ENCODE assay signal across 27 cellular contexts in the genomic region with DNA sequence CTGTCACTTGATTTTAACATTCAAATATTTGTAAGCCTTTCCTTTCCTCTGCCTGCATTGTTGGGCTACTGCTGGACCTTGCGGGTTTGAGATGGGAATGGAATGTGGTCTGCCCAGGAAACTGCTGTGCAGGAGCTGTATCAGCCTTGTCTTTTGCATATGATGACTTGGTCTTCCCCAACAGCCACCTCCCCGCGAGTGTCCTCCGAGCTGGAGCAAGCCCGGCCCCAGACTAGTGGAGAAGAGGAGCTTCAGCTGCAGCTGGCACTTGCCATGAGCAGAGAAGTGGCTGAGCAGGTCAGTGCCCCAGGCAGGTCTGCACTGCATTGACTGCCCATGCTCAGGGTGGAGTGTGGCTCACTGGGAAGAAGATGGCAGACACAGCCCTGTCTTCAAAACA. TPM values are rescaled to one million over a fixed set of nuclear protein-coding genes. Genes with fewer than 3 reads are reported as not detected.
DNase-seq lines count a peak whose midpoint lies in the region; ATAC-seq and TF ChIP-seq lines count a peak whose summit lies in the region.
"Had no signal": no experiment of that assay in that cellular context is flagged by ENCODE, and none has a peak within 500 bp of the region (broad histone marks: within the 10 kb centered on the region; RNA-seq: fewer than 3 reads in every experiment).

No MANE protein-coding gene starts in this region.

- H4K91ac ChIP-seq in IMR-90 (ENCODE audit: insufficient read depth, low read depth, low read length) = no peak overlapping the region

- H2BK120ac ChIP-seq in IMR-90 (ENCODE audit: low read depth, low read length) = no peak overlapping the region

- H3K36me3 Mint-ChIP-seq in mesothelial cell of epicardium = peaks cover 14% of the 10 kb centered on the region

- H3K56ac ChIP-seq in IMR-90 (ENCODE audit: extremely low read depth, insufficient read depth, low read length) = no peak overlapping the region

- H4K5ac ChIP-seq in IMR-90 (ENCODE audit: low read depth, low read length) = no peak overlapping the region

- H3K4me2 ChIP-seq in BLaER1 = peak overlapping the region; percentile 35; the same call in 1 of the 2 replicates
- H3K4me2 ChIP-seq in IMR-90 (ENCODE audit: low read depth, low read length) = no peak overlapping the region

- POLR2A ChIA-PET in IMR-90 (lab: Charles Lee; ENCODE audit: unreplicated experiment) = no interaction called here

- peaks cover 28% of the 10 kb centered on the region for H3K9me1 ChIP-seq in IMR-90 (ENCODE audit: insufficient read depth, low read length)

- no peak overlapping the region for H2AK9ac ChIP-seq in IMR-90 (replicated peaks; ENCODE audit: low read depth, low read length, poor library complexity)

- H3K27ac Mint-ChIP-seq in mesothelial cell of epicardium = peak overlapping the region; percentile 25
- H3K27ac Mint-ChIP-seq: activated CD4-positive, alpha-beta T cell treated with anti-CD3 and anti-CD28 coated beads, Interleukin-2, amount 10 ng/mL, durations not matched to agents 7 days and 5 days; activated naive CD8-positive, alpha-beta T cell treated with anti-CD3 and anti-CD28 coated beads, Interleukin-2, amount 50 U/mL, for 24 hours; activated T-cell treated with anti-CD3 and anti-CD28 coated beads, Interleukin-2, amount 50 U/mL, for 24 hours; CD8-positive, alpha-beta T cell; IgD-negative memory B cell; progenitor cell of endocrine pancreas had no signal

- intact Hi-C loops in IMR-90 (cut with micrococcal nuclease) = no loop called here

- TF ChIP-seq RAD21 in IMR-90 (IDR thresholded peaks at IDR 0.05; ENCODE audit: low read length) = no peak

- H3K27ac ChIP-seq in BLaER1 (no peak overlapping the region), IMR-90 (ENCODE audit: insufficient read depth, low read length) (no peak overlapping the region), cingulate gyrus (ENCODE audit: low read depth, low read length) (peak overlapping the region; percentile 43)
- H3K27ac ChIP-seq: epithelial cell of prostate, neutrophil had no signal

- H3K4me3 ChIP-seq in BLaER1 (no peak overlapping the region), IMR-90 (ENCODE audit: insufficient read depth, low read depth, low read length) (no peak overlapping the region)

- no peak for TF ChIP-seq POLR2A in IMR-90 (IDR thresholded peaks at IDR 0.05; ENCODE audit: low read depth, low read length)

- H2BK15ac ChIP-seq in IMR-90 (ENCODE audit: low read depth, low read length) = no peak overlapping the region

- H3K18ac ChIP-seq in IMR-90 (ENCODE audit: low read depth, low read length) = no peak overlapping the region

- no peak overlapping the region for H3K9ac ChIP-seq in BLaER1
- H3K9ac ChIP-seq in IMR-90 (ENCODE audit: low read depth, low read length) = no peak overlapping the region

- H3K4me1 Mint-ChIP-seq in mesothelial cell of epicardium = peaks cover 4% of the 10 kb centered on the region

- peaks cover 33 to 70% of the 10 kb centered on the region in 2 experiments for H3K79me1 ChIP-seq in IMR-90 (ENCODE audit: low read depth in 1 of 2, low read length in 2 of 2)

- H2BK20ac ChIP-seq in IMR-90 (ENCODE audit: low read depth, low read length) = no peak overlapping the region

- peaks cover 32% of the 10 kb centered on the region for H4K20me1 ChIP-seq in BLaER1
- 0 out of 2 replicates have a peak, but pooled peaks cover 9% of the 10 kb centered on the region for H4K20me1 ChIP-seq in IMR-90 (ENCODE audit: insufficient read depth, low read length)

- H2AFZ ChIP-seq in IMR-90 (replicated peaks; ENCODE audit: low read length, poor library complexity) = no peak overlapping the region

- ATAC-seq in IMR-90 (ENCODE audit: low read depth) = no peak
- no peak for ATAC-seq in GM21825 (IDR thresholded peaks at IDR 0.05; ENCODE audit: unreplicated experiment)
- ATAC-seq in HG02588 (IDR thresholded peaks at IDR 0.05; ENCODE audit: unreplicated experiment) = no peak
- ATAC-seq: activated naive CD8-positive, alpha-beta T cell treated with anti-CD3 and anti-CD28 coated beads, Interleukin-2, amount 50 U/mL, for 24 hours; CD8-positive, alpha-beta T cell had no signal

- dilution Hi-C loops in IMR-90 (cut with HindIII; ENCODE audit: low sequenced_read_pairs, unreplicated experiment) = no loop called here

- H3K36me3 ChIP-seq in BLaER1 (no peaks in the 10 kb centered on the region), IMR-90 (ENCODE audit: control insufficient read depth, insufficient read depth, low read length) (peaks cover 30% of the 10 kb centered on the region)
- H3K36me3 ChIP-seq: neutrophil had no signal

- H3K27me3 Mint-ChIP-seq in mesothelial cell of epicardium (ENCODE audit: low read depth) = no peaks in the 10 kb centered on the region
- H3K27me3 Mint-ChIP-seq: progenitor cell of endocrine pancreas had no signal

- H3K4ac ChIP-seq in IMR-90 (ENCODE audit: low read depth, low read length) = no peak overlapping the region

- H3K23ac ChIP-seq in IMR-90 (ENCODE audit: low read depth, low read length) = no peak overlapping the region

- no TSS peak for BruUV-seq in IMR-90 (replicated peaks; lab: Mats Ljungman, UMichigan)

- DNase-seq in IMR-90 = no peak
- DNase-seq in mesothelial cell of epicardium (ENCODE audit: low spot score in 2 of 2, unreplicated experiment in 2 of 2) = no peak
- no peak for DNase-seq in NCI-H128 (lab: John Stamatoyannopoulos, UW; ENCODE audit: unreplicated experiment)
- no peak for DNase-seq in COLO668 (lab: John Stamatoyannopoulos, UW; ENCODE audit: unreplicated experiment)
- DNase-seq: activated CD4-positive, alpha-beta T cell treated with anti-CD3 and anti-CD28 coated beads, Interleukin-2, amount 10 ng/mL, durations not matched to agents 7 days and 5 days; activated gamma-delta T cell treated with Interleukin-2 at 50 U/mL for 16 hours; activated naive CD8-positive, alpha-beta T cell treated with anti-CD3 and anti-CD28 coated beads, Interleukin-2, amount 50 U/mL, for 24 hours; activated T-cell treated with anti-CD3 and anti-CD28 coated beads, Interleukin-2, amount 50 U/mL, for 24 hours; CD8-positive, alpha-beta T cell; GF-D8; glutamatergic neuron; NCI-H1092; NCI-H187 treated with DMSO at 0.1 percent for 48 hours; NCI-H524 treated with DMSO at 0.1 percent for 48 hours; SIG-M5; stimulated activated CD4-positive, alpha-beta T cell treated with anti-CD3 and anti-CD28 coated beads, Interleukin-15, amount 100 ng/mL, for 24 hours; stimulated activated naive CD4-positive, alpha-beta T cell treated with Interleukin-2 at 50 U/mL for 16 hours; SW 1271; T1000 had no signal

- no peak overlapping the region for H4K8ac ChIP-seq in IMR-90 (ENCODE audit: low read depth in 2 of 2, low read length in 2 of 2)

- peaks cover 92% of the 10 kb centered on the region for H3K4me1 ChIP-seq in BLaER1
- peaks cover 5% of the 10 kb centered on the region for H3K4me1 ChIP-seq in IMR-90 (ENCODE audit: control insufficient read depth, insufficient read depth, low read length)

- H3K9me3 ChIP-seq in BLaER1 (no peaks in the 10 kb centered on the region), IMR-90 (ENCODE audit: control insufficient read depth, insufficient read depth, low read length) (no peaks in the 10 kb centered on the region)
- H3K9me3 ChIP-seq: neutrophil had no signal

- TF ChIP-seq CTCF in IMR-90 (conservative IDR thresholded peaks at IDR 0.05; ENCODE audit: low read depth, low read length) = no peak
- no peak for TF ChIP-seq CTCF in mesothelial cell of epicardium (IDR thresholded peaks at IDR 0.05; ENCODE audit: unreplicated experiment)

- in situ Hi-C loops in IMR-90 (cut with MboI; ENCODE audit: low sequenced_read_pairs) = no loop called here

- no peaks in the 10 kb centered on the region for H3K9me3 Mint-ChIP-seq in mesothelial cell of epicardium
- H3K9me3 Mint-ChIP-seq: activated CD4-positive, alpha-beta T cell treated with anti-CD3 and anti-CD28 coated beads, Interleukin-2, amount 10 ng/mL, durations not matched to agents 7 days and 5 days; activated naive CD8-positive, alpha-beta T cell treated with anti-CD3 and anti-CD28 coated beads, Interleukin-2, amount 50 U/mL, for 24 hours; activated T-cell treated with anti-CD3 and anti-CD28 coated beads, Interleukin-2, amount 50 U/mL, for 24 hours; CD8-positive, alpha-beta T cell; IgD-negative memory B cell had no signal

- no peak overlapping the region for H2AK5ac ChIP-seq in IMR-90 (ENCODE audit: low read depth, low read length)

- peaks cover 59% of the 10 kb centered on the region for H3K27me3 ChIP-seq in BLaER1
- no peaks in the 10 kb centered on the region for H3K27me3 ChIP-seq in IMR-90 (ENCODE audit: control insufficient read depth, insufficient read depth, low read length)
- H3K27me3 ChIP-seq: neutrophil had no signal

- no peak overlapping the region for H2BK5ac ChIP-seq in IMR-90 (ENCODE audit: low read depth, low read length, poor library complexity, severe bottlenecking)

- H3K14ac ChIP-seq in IMR-90 (replicated peaks; ENCODE audit: low read depth, low read length) = 0 out of 2 replicates have a peak overlapping the region, but pooled peaks have one; percentile 5

- CTCF ChIA-PET in IMR-90 (lab: Yijun Ruan, JAX) = no interaction called here

- WGBS in IMR-90 (ENCODE audit: extremely low coverage in 2 of 2, insufficient read length in 1 of 2), 2 experiments = 80% methylated on average over 2 of the region's 5 CpGs; no CpG with 5 or more reads in 1 of the 2 experiments

- H3K4me3 Mint-ChIP-seq in mesothelial cell of epicardium = no peak overlapping the region
- H3K4me3 Mint-ChIP-seq: activated CD4-positive, alpha-beta T cell treated with anti-CD3 and anti-CD28 coated beads, Interleukin-2, amount 10 ng/mL, durations not matched to agents 7 days and 5 days; activated naive CD8-positive, alpha-beta T cell treated with anti-CD3 and anti-CD28 coated beads, Interleukin-2, amount 50 U/mL, for 24 hours; activated T-cell treated with anti-CD3 and anti-CD28 coated beads, Interleukin-2, amount 50 U/mL, for 24 hours; CD8-positive, alpha-beta T cell had no signal

TF ChIP-seq in IMR-90, 13 proteins besides CTCF, POLR2A, EP300 and RAD21 (continues in another document):
- TF ChIP-seq RFX5 (IDR thresholded peaks at IDR 0.05; ENCODE audit: low read depth, low read length) = no peak
- no peak for TF ChIP-seq FOS (IDR thresholded peaks at IDR 0.05; ENCODE audit: low read depth, low read length)
- TF ChIP-seq, protein P1, sequence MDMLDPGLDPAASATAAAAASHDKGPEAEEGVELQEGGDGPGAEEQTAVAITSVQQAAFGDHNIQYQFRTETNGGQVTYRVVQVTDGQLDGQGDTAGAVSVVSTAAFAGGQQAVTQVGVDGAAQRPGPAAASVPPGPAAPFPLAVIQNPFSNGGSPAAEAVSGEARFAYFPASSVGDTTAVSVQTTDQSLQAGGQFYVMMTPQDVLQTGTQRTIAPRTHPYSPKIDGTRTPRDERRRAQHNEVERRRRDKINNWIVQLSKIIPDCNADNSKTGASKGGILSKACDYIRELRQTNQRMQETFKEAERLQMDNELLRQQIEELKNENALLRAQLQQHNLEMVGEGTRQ (IDR thresholded peaks at IDR 0.05; ENCODE audit: low read depth, low read length) = no peak

RNA-seq across cellular contexts. Expression of a gene that starts 52.8 kb away (rescaled TPM):
- total RNA-seq in IMR-90 (2012; rRNA removed) (23.3 and 42.5 TPM in 2 replicates), mesothelial cell of epicardium (20.9 to 26.2 TPM (median 22.2 TPM) in 3 replicates)
- 43.8 and 54.9 TPM in 2 replicates for polyA plus RNA-seq in IMR-90 (2012; rRNA removed)
- 53.7 and 71.4 TPM in 2 replicates for polyA plus RNA-seq in IMR-90 (2012; cell fraction: cytosol; rRNA removed)
- 30.7 and 46.9 TPM in 2 replicates for polyA plus RNA-seq in IMR-90 (2012; cell fraction: nucleus; rRNA removed; ENCODE audit: low replicate concordance)
